ENCODE assay signal across 1 cellular context in the genomic region with DNA sequence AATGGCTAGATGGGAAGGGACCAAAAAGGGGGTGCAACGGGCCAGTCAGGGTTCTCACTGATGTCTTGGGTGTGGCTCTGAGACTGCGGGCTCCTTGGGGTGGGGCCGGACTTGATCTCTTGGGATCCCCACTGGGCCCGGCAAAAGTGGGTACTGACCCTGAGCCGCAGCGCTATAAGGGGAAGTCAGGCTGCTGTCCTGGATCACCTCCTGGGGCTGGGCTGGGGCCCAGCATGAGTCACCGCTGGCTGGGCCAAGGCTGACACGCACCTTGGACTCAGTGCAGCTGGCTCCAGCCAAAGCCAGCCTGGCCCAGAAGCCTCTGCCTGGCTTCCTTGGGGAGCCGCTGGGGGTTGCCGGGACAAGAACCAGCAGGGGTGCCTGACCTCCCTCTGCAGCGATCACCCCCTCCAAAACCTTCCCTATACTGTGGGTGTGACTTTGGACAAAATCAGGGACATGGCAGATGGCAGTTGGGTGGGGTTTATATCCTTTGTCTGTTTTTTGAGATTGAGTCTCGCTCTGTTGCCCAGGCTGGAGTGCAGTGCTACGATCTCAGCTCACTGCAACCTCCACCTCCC.
A peak's percentile ranks its signal among the peaks of the same experiment; 100 is the strongest.
TF ChIP-seq lines count a peak whose summit lies in the region.

No MANE protein-coding gene starts in this region.

TF ChIP-seq in H1, 55 proteins besides CTCF, POLR2A, EP300 and RAD21:
- TF ChIP-seq POLR2AphosphoS5 (IDR thresholded peaks at IDR 0.05; ENCODE audit: low read depth, low read length) (peak; percentile 87; the same call in 1 of the 2 replicates), CTBP2 (IDR thresholded peaks at IDR 0.05; ENCODE audit: borderline replicate concordance, insufficient read depth, insufficient read length, low read length) (no peak), NANOG (IDR thresholded peaks at IDR 0.05; ENCODE audit: insufficient read depth, low read depth, low read length, poor library complexity, severe bottlenecking) (no peak), JUND (IDR thresholded peaks at IDR 0.05; ENCODE audit: low read length) (peak; percentile 57; the same call in 1 of the 2 replicates), EZH2 (IDR thresholded peaks at IDR 0.05; ENCODE audit: low read depth, low read length, severe bottlenecking) (no peak)
